ENCODE assay signal across 8 cellular contexts in genomic region chr20:32509639-32510066, GRCh38.
DNase-seq lines count a peak whose midpoint lies in the region; ATAC-seq and TF ChIP-seq lines count a peak whose summit lies in the region.

No MANE protein-coding gene starts in this region.

- no peaks in the 10 kb centered on the region for H3K27me3 Mint-ChIP-seq in stimulated activated naive B cell treated with anti-CD40 and anti-IgM and Interleukin-4, amounts not matched to agents 10 μg/mL and 1 μg/mL and 100 μg/mL, for 72 hours

- H3K9me3 Mint-ChIP-seq in stimulated activated naive B cell treated with anti-CD40 and anti-IgM and Interleukin-4, amounts not matched to agents 10 μg/mL and 1 μg/mL and 100 μg/mL, for 72 hours: no peaks in the 10 kb centered on the region

- peak; percentile 67 for DNase-seq in stimulated activated CD4-positive, alpha-beta T cell treated with anti-CD3 and anti-CD28 coated beads, Interleukin-15, amount 100 ng/mL, for 24 hours
- DNase-seq in stimulated activated CD4-positive, alpha-beta T cell treated with anti-CD3 and anti-CD28 coated beads, Interleukin-12 subunit alpha, Interleukin-12 subunit beta, amount 100 ng/mL, for 4 hours: no peak
- no peak for DNase-seq in WERI-Rb-1
- peak; percentile 23 for DNase-seq in fibroblast of gingiva (ENCODE audit: low read depth)
- no peak for DNase-seq in stimulated activated naive B cell treated with anti-CD40 and anti-IgM and Interleukin-4, amounts not matched to agents 10 μg/mL and 1 μg/mL and 100 μg/mL, for 72 hours
- DNase-seq in sciatic nerve (ENCODE audit: low spot score): no peak

- ATAC-seq in stimulated activated naive B cell treated with anti-CD40 and anti-IgM and Interleukin-4, amounts not matched to agents 10 μg/mL and 1 μg/mL and 100 μg/mL, for 72 hours (replicated peaks): peak; percentile 86 to 90
- ATAC-seq in GM18505 (IDR thresholded peaks at IDR 0.05; ENCODE audit: unreplicated experiment) (no peak), sciatic nerve (no peak), HG02642 (IDR thresholded peaks at IDR 0.05; ENCODE audit: poor library complexity, unreplicated experiment) (no peak)

- intact Hi-C loops in sciatic nerve (cut with DNase I): no loop called here

- H3K4me3 ChIP-seq in WERI-Rb-1 (ENCODE audit: low read depth, low read length): no peak overlapping the region

- peak overlapping the region; percentile 65 for H3K27ac Mint-ChIP-seq in stimulated activated naive B cell treated with anti-CD40 and anti-IgM and Interleukin-4, amounts not matched to agents 10 μg/mL and 1 μg/mL and 100 μg/mL, for 72 hours

- no peak for TF ChIP-seq POLR2A in GM18505 (IDR thresholded peaks at IDR 0.05; ENCODE audit: borderline replicate concordance, extremely low read depth, insufficient read depth, insufficient read length)

- H3K9me3 ChIP-seq in WERI-Rb-1 (ENCODE audit: severe bottlenecking): no peaks in the 10 kb centered on the region

- H3K36me3 Mint-ChIP-seq in stimulated activated naive B cell treated with anti-CD40 and anti-IgM and Interleukin-4, amounts not matched to agents 10 μg/mL and 1 μg/mL and 100 μg/mL, for 72 hours: no peaks in the 10 kb centered on the region

- H3K4me1 Mint-ChIP-seq in stimulated activated naive B cell treated with anti-CD40 and anti-IgM and Interleukin-4, amounts not matched to agents 10 μg/mL and 1 μg/mL and 100 μg/mL, for 72 hours: peaks cover 24 to 49% of the 10 kb centered on the region in 2 donors

- TF ChIP-seq CTCF in WERI-Rb-1 (IDR thresholded peaks at IDR 0.05; ENCODE audit: low read depth, low read length): peak; percentile 15; the same call in 1 of the 2 replicates

- H3K36me3 ChIP-seq in WERI-Rb-1: peaks cover 9% of the 10 kb centered on the region

- no peaks in the 10 kb centered on the region for H3K27me3 ChIP-seq in WERI-Rb-1 (ENCODE audit: insufficient read depth, low read depth, severe bottlenecking)

- H3K27ac ChIP-seq in WERI-Rb-1: no peak overlapping the region

- H3K4me3 Mint-ChIP-seq in stimulated activated naive B cell treated with anti-CD40 and anti-IgM and Interleukin-4, amounts not matched to agents 10 μg/mL and 1 μg/mL and 100 μg/mL, for 72 hours: peak overlapping the region; percentile 8 to 14

Comparison
In these comparisons a context has a peak if more than half of its experiments do, and no peak if none do; other contexts are left out.
1. DNase-seq: peak in stimulated activated CD4-positive, alpha-beta T cell treated with anti-CD3 and anti-CD28 coated beads, Interleukin-15, amount 100 ng/mL, for 24 hours (single experiment) and fibroblast of gingiva (single experiment); none in stimulated activated CD4-positive, alpha-beta T cell treated with anti-CD3 and anti-CD28 coated beads, Interleukin-12 subunit alpha, Interleukin-12 subunit beta, amount 100 ng/mL, for 4 hours (single experiment), WERI-Rb-1 (single experiment), stimulated activated naive B cell treated with anti-CD40 and anti-IgM and Interleukin-4, amounts not matched to agents 10 μg/mL and 1 μg/mL and 100 μg/mL, for 72 hours (single experiment) and sciatic nerve (single experiment).
2. ATAC-seq: peak in stimulated activated naive B cell treated with anti-CD40 and anti-IgM and Interleukin-4, amounts not matched to agents 10 μg/mL and 1 μg/mL and 100 μg/mL, for 72 hours (2 of 2); none in GM18505 (single experiment), sciatic nerve (single experiment) and HG02642 (single experiment).